Comparison of ENCODE assay signal across 1 cellular context in genomic region chr14:75257241-75257640, GRCh38.
A peak's percentile ranks its signal among the peaks of the same experiment; 100 is the strongest.
TF ChIP-seq lines count a peak whose summit lies in the region.

No MANE protein-coding gene starts in this region.

TF ChIP-seq in endothelial cell of umbilical vein, 7 proteins besides CTCF, POLR2A, EP300 and RAD21:
- TF ChIP-seq MYC (IDR thresholded peaks at IDR 0.05; ENCODE audit: low read depth, low read length) (peak; percentile 29), JUN (IDR thresholded peaks at IDR 0.05; ENCODE audit: borderline replicate concordance, insufficient read depth, insufficient read length, low read depth) (peak; percentile 74), POLR2AphosphoS5 (IDR thresholded peaks at IDR 0.05; ENCODE audit: insufficient read depth, low read depth, low read length) (peak; percentile 82), EZH2 (IDR thresholded peaks at IDR 0.05; ENCODE audit: borderline replicate concordance, low read depth, low read length, severe bottlenecking) (no peak), MAX (IDR thresholded peaks at IDR 0.05; ENCODE audit: insufficient read depth, insufficient read length) (no peak), GATA2 (IDR thresholded peaks at IDR 0.05; ENCODE audit: insufficient read depth, insufficient read length, low read depth, low read length) (peak; percentile 49), FOS (IDR thresholded peaks at IDR 0.05; ENCODE audit: borderline replicate concordance, insufficient read depth, low read length) (peak; percentile 89)
